In genomic region chr14:73655851-73656250, GRCh38 we compare ENCODE assay signal across 37 cellular contexts. TPM values are rescaled to one million over a fixed set of nuclear protein-coding genes. Genes with fewer than 3 reads are reported as not detected.
"Had no signal": no experiment of that assay in that cellular context is flagged by ENCODE, and none has a peak within 500 bp of the region (broad histone marks: within the 10 kb centered on the region; RNA-seq: fewer than 3 reads in every experiment).

No MANE protein-coding gene starts in this region.

- DNase-seq: Karpas-422, MG63, MM.1S, MV-4-11, NCI-H1048, NCI-H1092, NCI-H1092 treated with DMSO at 0.1 percent for 48 hours, NCI-H1105, NCI-H1105 treated with DMSO at 0.1 percent for 48 hours, NCI-H1417, NCI-H1417 treated with DMSO at 0.1 percent for 48 hours, NCI-H1436, NCI-H1436 treated with DMSO at 0.1 percent for 48 hours, NCI-H146, NCI-H1694, NCI-H1694 treated with DMSO at 0.1 percent for 48 hours, NCI-H187, NCI-H187 treated with DMSO at 0.1 percent for 48 hours, NCI-H1930, NCI-H2029, NCI-H2029 treated with DMSO at 0.1 percent for 48 hours, NCI-H2081, NCI-H2081 treated with DMSO at 0.1 percent for 48 hours, NCI-H2107, NCI-H2171, NCI-H2171 treated with DMSO at 0.1 percent for 48 hours, NCI-H2227 treated with DMSO at 0.1 percent for 48 hours, NCI-H226, NCI-H345, NCI-H446, NCI-H446 treated with DMSO at 0.1 percent for 48 hours, NCI-H510A, NCI-H510A treated with DMSO at 0.1 percent for 48 hours had no signal

RNA-seq across cellular contexts. Expression of gene ACOT6, which starts 43.5 kb away (rescaled TPM):
- total RNA-seq: LHCN-M2, M059J, MCF 10A, NCI-H460 had no signal
